In the genomic region with DNA sequence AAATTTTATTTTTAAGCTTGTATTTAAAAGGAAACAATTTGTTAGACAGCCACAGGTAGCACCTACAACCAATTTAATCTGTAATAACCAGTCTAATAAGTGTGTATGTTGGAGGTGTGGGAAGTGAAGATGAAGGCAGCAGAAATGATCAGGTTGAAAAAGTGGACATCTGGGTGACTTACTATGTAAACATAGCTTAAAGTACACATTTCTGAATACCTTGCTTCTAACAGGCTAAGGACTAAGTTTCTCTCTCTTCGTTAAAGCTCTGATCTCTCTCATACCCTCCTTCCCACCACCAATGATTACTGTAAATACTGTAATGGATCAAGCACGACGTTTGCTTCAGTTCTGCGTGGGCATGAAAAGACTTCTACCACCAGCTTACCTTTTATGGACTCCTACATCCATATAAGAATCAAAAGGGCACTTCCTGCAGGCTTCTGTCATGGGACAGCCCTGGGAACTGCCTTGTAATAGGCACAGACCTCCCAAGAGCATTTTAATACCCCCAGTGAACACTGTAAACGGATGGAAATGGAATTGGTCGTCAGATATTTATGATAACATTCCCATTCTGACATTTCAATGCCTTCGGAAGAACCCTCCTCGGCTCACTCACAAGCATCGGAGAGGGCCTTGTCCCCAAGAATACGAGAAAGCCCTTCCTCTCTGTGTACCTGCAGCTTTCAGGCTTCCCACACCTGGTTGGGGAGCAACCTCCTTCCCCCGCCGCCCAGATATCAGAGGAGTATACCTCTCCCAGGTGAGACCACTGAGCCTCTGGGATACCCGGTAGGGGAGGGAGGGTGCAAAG, we compare ENCODE assay signal across 8 cellular contexts. TPM values are rescaled to one million over a fixed set of nuclear protein-coding genes. Genes with fewer than 3 reads are reported as not detected.
DNase-seq lines count a peak whose midpoint lies in the region; ATAC-seq, FAIRE-seq and TF ChIP-seq lines count a peak whose summit lies in the region.

No MANE protein-coding gene starts in this region.

- FAIRE-seq in keratinocyte (lab: Jason Lieb, UNC), result no peak

- H2AFZ ChIP-seq in keratinocyte (ENCODE audit: control insufficient read depth, low read length), result peak overlapping the region; percentile 97

- TF ChIP-seq EP300 in stomach (IDR thresholded peaks at IDR 0.05), result no peak

- no peak for TF ChIP-seq POLR2A in adrenal gland (IDR thresholded peaks at IDR 0.05)
- no peak for TF ChIP-seq POLR2A in stomach (IDR thresholded peaks at IDR 0.05)

- H3K4me2 ChIP-seq in keratinocyte (ENCODE audit: control insufficient read depth, extremely low read depth, insufficient read depth, low read depth, low read length), result peak overlapping the region; percentile 86

- H3K27me3 ChIP-seq in adrenal gland (no peaks in the 10 kb centered on the region), keratinocyte (ENCODE audit: control insufficient read depth, extremely low read depth, insufficient read depth, low read length) (no peaks in the 10 kb centered on the region), stomach (no peaks in the 10 kb centered on the region)

- dilution Hi-C loops in keratinocyte (cut with MboI; ENCODE audit: extremely low pct_ligation_motif_present, low sequenced_read_pairs), result no loop called here

- TF ChIP-seq CTCF in GM12875 (IDR thresholded peaks at IDR 0.05; ENCODE audit: borderline replicate concordance, insufficient read depth, low read depth, low read length) (no peak), adrenal gland (IDR thresholded peaks at IDR 0.05) (no peak), keratinocyte (optimal IDR thresholded peaks at IDR 0.05 in 1 of 3, IDR thresholded peaks at IDR 0.05 in 1 of 3, conservative IDR thresholded peaks at IDR 0.05 in 1 of 3; ENCODE audit: extremely low read depth in 1 of 3, insufficient read depth in 2 of 3, low read length in 3 of 3) (no peak), stomach (IDR thresholded peaks at IDR 0.05) (no peak)

- H3K9ac ChIP-seq in keratinocyte (ENCODE audit: control insufficient read depth, extremely low read depth, insufficient read depth, low read length), result peak overlapping the region; percentile 85

- H3K27ac ChIP-seq in adrenal gland (peak overlapping the region in 3 of 5 donors; percentile 60 to 88 (median 78)), keratinocyte (ENCODE audit: control insufficient read depth, insufficient read depth, low read length) (peak overlapping the region; percentile 89), stomach (peak overlapping the region; percentile 64 to 87 (median 74))

- H3K4me3 ChIP-seq in GM12875 (ENCODE audit: low read depth, low read length), result peak overlapping the region; percentile 73
- peak overlapping the region; percentile 26 to 96 (median 66) for H3K4me3 ChIP-seq in adrenal gland
- H3K4me3 ChIP-seq in keratinocyte (ENCODE audit: control insufficient read depth in 2 of 3, extremely low read depth in 1 of 3, insufficient read depth in 2 of 3, low read depth in 1 of 3, low read length in 3 of 3), result peak overlapping the region; percentile 74 to 87 (median 83)
- H3K4me3 ChIP-seq in stomach, result peak overlapping the region; percentile 65 to 99 (median 88)

- DNase-seq in adrenal gland (no peak), keratinocyte (ENCODE audit: low read depth, low spot score) (no peak), stomach (no peak), cerebellar cortex (ENCODE audit: low spot score) (no peak), iPS-NIHi11 (ENCODE audit: low spot score) (no peak)
- no peak for DNase-seq in effector CD8-positive, alpha-beta T cell (lab: John Stamatoyannopoulos, UW)

- intact Hi-C loops in adrenal gland (cut with DNase I), result no loop called here
- intact Hi-C loops in stomach (cut with DNase I; ENCODE audit: low total_unique reads), result no loop called here

- ATAC-seq in HG03571 (IDR thresholded peaks at IDR 0.05; ENCODE audit: unreplicated experiment), result peak; percentile 27

- H3K9me3 ChIP-seq in adrenal gland (replicated peaks in 1 of 3) (no peaks in the 10 kb centered on the region), keratinocyte (ENCODE audit: control insufficient read depth, low read depth, low read length) (no peaks in the 10 kb centered on the region), stomach (no peaks in the 10 kb centered on the region)

- H4K20me1 ChIP-seq in keratinocyte (ENCODE audit: control insufficient read depth, extremely low read depth, insufficient read depth, low read length), result no peaks in the 10 kb centered on the region

- H3K4me1 ChIP-seq in adrenal gland (replicated peaks in 1 of 2) (peaks cover 6 to 18% of the 10 kb centered on the region in 2 donors), keratinocyte (ENCODE audit: control insufficient read depth, extremely low read depth, insufficient read depth, low read length) (peaks cover 19% of the 10 kb centered on the region), stomach (peaks cover 16 to 30% (median 24%) of the 10 kb centered on the region in 4 donors)

- H3K9me1 ChIP-seq in keratinocyte (ENCODE audit: control insufficient read depth, extremely low read depth, insufficient read depth, low read length), result peaks cover 7% of the 10 kb centered on the region

- WGBS in adrenal gland, 4 donors, result 3 to 9% (median 5%) methylated on average over 13 of the region's 13 CpGs
- 1 to 4% (median 3%) methylated on average over 10 to 13 of the region's 13 CpGs for WGBS in stomach, 5 donors

- H3K36me3 ChIP-seq in adrenal gland (replicated peaks in 1 of 2) (peaks cover 0 to 3% of the 10 kb centered on the region in 2 donors), keratinocyte (ENCODE audit: control insufficient read depth in 2 of 2, extremely low read depth in 1 of 2, insufficient read depth in 2 of 2, low read length in 2 of 2) (peaks cover 5 to 7% of the 10 kb centered on the region in 2 experiments), stomach (peaks cover 7 to 34% (median 29%) of the 10 kb centered on the region in 4 donors)

- H3K79me2 ChIP-seq in keratinocyte (ENCODE audit: control insufficient read depth, insufficient read depth, low read length), result peaks cover 36% of the 10 kb centered on the region

RNA-seq across cellular contexts. Expression of a gene that starts 0.7 kb away (rescaled TPM):
- total RNA-seq in adrenal gland (10 to 100 TPM; 12.4 to 25.0 (median 18.2) TPM), stomach (10 to 100 TPM in 2 of 5 donors, 1 to 10 TPM in 3; 1.8 to 29.7 (median 7.5) TPM)
- polyA plus RNA-seq in adrenal gland (10 to 100 TPM; 10.6 to 34.6 (median 11.3) TPM), keratinocyte (12.3 to 23.0 TPM (median 22.8 TPM) in 3 replicates), stomach (10 to 100 TPM in 2 of 3 donors, 1 to 10 TPM in 1; 9.7 to 19.2 (median 13.3) TPM)
- polyA plus RNA-seq in keratinocyte (2011; ENCODE audit: low read depth), result 32.0 TPM
- polyA plus RNA-seq in keratinocyte (2011; cell fraction: cytosol; rRNA removed), result 12.7 and 20.7 TPM in 2 replicates
- 9.1 and 13.1 TPM in 2 replicates for polyA plus RNA-seq in keratinocyte (2011; cell fraction: nucleus; rRNA removed)
- polyA plus RNA-seq in keratinocyte (2012; ENCODE audit: low replicate concordance), result 20.0 and 28.5 TPM in 2 replicates
- polyA minus RNA-seq in keratinocyte, result 1.2 to 18.4 TPM (median 6.2 TPM) in 3 replicates
- polyA minus RNA-seq in keratinocyte (2011; cell fraction: cytosol; rRNA and poly(A)+ RNA removed), result 17.6 TPM
- polyA minus RNA-seq in keratinocyte (2011; cell fraction: nucleus; rRNA and poly(A)+ RNA removed), result 4.4 and 9.9 TPM in 2 replicates

RNA-seq across cellular contexts. Expression of a gene that starts 19.6 kb away (rescaled TPM):
- total RNA-seq in adrenal gland, result 1 to 10 TPM; 2.1 to 8.1 (median 4.7) TPM
- 10 to 100 TPM in 1 of 3 donors, 1 to 10 TPM in 2; 1.9 to 10.5 (median 3.7) TPM for polyA plus RNA-seq in adrenal gland
- polyA plus RNA-seq in keratinocyte, result 2.8 to 5.2 TPM (median 4.0 TPM) in 3 replicates
- 0.31 TPM for polyA plus RNA-seq in keratinocyte (2011; ENCODE audit: low read depth)
- polyA plus RNA-seq in keratinocyte (2011; cell fraction: cytosol; rRNA removed), result 1.8 and 2.2 TPM in 2 replicates
- polyA plus RNA-seq in keratinocyte (2011; cell fraction: nucleus; rRNA removed), result 10.8 and 14.4 TPM in 2 replicates
- 0.55 and 4.5 TPM in 2 replicates for polyA plus RNA-seq in keratinocyte (2012; ENCODE audit: low replicate concordance)
- 0.86 to 6.0 TPM (median 3.5 TPM) in 3 replicates for polyA minus RNA-seq in keratinocyte
- 2.5 TPM for polyA minus RNA-seq in keratinocyte (2011; cell fraction: cytosol; rRNA and poly(A)+ RNA removed)
- 2.0 and 2.9 TPM in 2 replicates for polyA minus RNA-seq in keratinocyte (2011; cell fraction: nucleus; rRNA and poly(A)+ RNA removed)
- total RNA-seq in stomach, result 1 to 10 TPM in 4 of 5 donors, not detected in 1; 1.7 to 5.0 (median 3.3) TPM
- polyA plus RNA-seq in stomach, result 1 to 10 TPM in 2 of 3 donors, under 1 TPM in 1; 0.76 to 2.8 (median 2.2) TPM

RNA-seq across cellular contexts. Expression of a gene that starts 32.6 kb away (rescaled TPM):
- total RNA-seq in adrenal gland (not detected), stomach (not detected)
- polyA plus RNA-seq in adrenal gland (under 1 TPM in 1 of 3 donors, not detected in 2; 0.10 TPM), keratinocyte (0.03 to 0.06 TPM (median 0.04 TPM) in 3 replicates), stomach (under 1 TPM in 1 of 3 donors, not detected in 2; 0.03 TPM)
- polyA plus RNA-seq in keratinocyte (2011; ENCODE audit: low read depth), result not detected
- polyA plus RNA-seq in keratinocyte (2011; cell fraction: cytosol; rRNA removed), result not detected in 2 replicates
- polyA plus RNA-seq in keratinocyte (2011; cell fraction: nucleus; rRNA removed), result not detected in 2 replicates
- 0.17 and 0.30 TPM in 2 replicates for polyA plus RNA-seq in keratinocyte (2012; ENCODE audit: low replicate concordance)
- not detected in 3 replicates for polyA minus RNA-seq in keratinocyte
- polyA minus RNA-seq in keratinocyte (2011; cell fraction: cytosol; rRNA and poly(A)+ RNA removed), result not detected
- polyA minus RNA-seq in keratinocyte (2011; cell fraction: nucleus; rRNA and poly(A)+ RNA removed), result not detected in 2 replicates
